ENCODE assay signal across 11 cellular contexts in genomic region chr16:67483150-67483549, GRCh38. TPM values are rescaled to one million over a fixed set of nuclear protein-coding genes. Genes with fewer than 3 reads are reported as not detected.
DNase-seq lines count a peak whose midpoint lies in the region; ATAC-seq and TF ChIP-seq lines count a peak whose summit lies in the region.
"Had no signal": no experiment of that assay in that cellular context is flagged by ENCODE, and none has a peak within 500 bp of the region (broad histone marks: within the 10 kb centered on the region; RNA-seq: fewer than 3 reads in every experiment).

Gene AGRP, minus strand, starts transcription at chr16:67483547. Its CDS starts 149 bp downstream, at chr16:67483398.

- H3K4me1 Mint-ChIP-seq in neural progenitor cell, result peaks cover 31% of the 10 kb centered on the region

- no peaks in the 10 kb centered on the region for H3K9me3 ChIP-seq in BLaER1 treated with 17β-estradiol and CSF1 and Interleukin-3, amounts not matched to agents 10 nM and 100 nM (replicated peaks in 1 of 11)
- H3K9me3 ChIP-seq in Karpas-422 (ENCODE audit: low read length) (no peaks in the 10 kb centered on the region), neural progenitor cell (ENCODE audit: low read depth) (no peaks in the 10 kb centered on the region)

- H4K20me1 ChIP-seq in BLaER1 treated with 17β-estradiol and CSF1 and Interleukin-3, amounts not matched to agents 10 nM and 100 nM, result peaks cover 8 to 27% (median 17%) of the 10 kb centered on the region in 11 experiments; a peak in 20 of 22 replicates
- H4K20me1 ChIP-seq in Karpas-422 (ENCODE audit: insufficient read depth, low read depth, low read length) (no peaks in the 10 kb centered on the region), neural progenitor cell (ENCODE audit: low read depth) (no peaks in the 10 kb centered on the region)

- H3K4me3 Mint-ChIP-seq in neural progenitor cell, result peak within 1 kb of the TSS; percentile 99

- no peak for ATAC-seq in HG02938 (IDR thresholded peaks at IDR 0.05; ENCODE audit: unreplicated experiment)

- H3K27me3 ChIP-seq in BLaER1 treated with 17β-estradiol and CSF1 and Interleukin-3, amounts not matched to agents 10 nM and 100 nM, result no peaks in the 10 kb centered on the region
- H3K27me3 ChIP-seq in Karpas-422 (ENCODE audit: low read length), result no peaks in the 10 kb centered on the region
- no peaks in the 10 kb centered on the region for H3K27me3 ChIP-seq in neural progenitor cell

- peaks cover 37% of the 10 kb centered on the region for H3K79me2 ChIP-seq in Karpas-422 (ENCODE audit: low read length)
- peaks cover 21% of the 10 kb centered on the region for H3K79me2 ChIP-seq in neural progenitor cell (ENCODE audit: low read depth)

- H3K4me2 ChIP-seq in BLaER1 treated with 17β-estradiol and CSF1 and Interleukin-3, amounts not matched to agents 10 nM and 100 nM, result peak within 1 kb of the TSS; percentile 83 to 99 (median 96)
- H3K4me2 ChIP-seq in Karpas-422 (ENCODE audit: low read depth, low read length, poor library complexity, severe bottlenecking) (peak within 1 kb of the TSS; percentile 92), neural progenitor cell (no peak within 1 kb of the TSS)

- TF ChIP-seq CTCF in coronary artery (IDR thresholded peaks at IDR 0.05) (no peak), neural progenitor cell (IDR thresholded peaks at IDR 0.05) (no peak), foreskin fibroblast (IDR thresholded peaks at IDR 0.05; ENCODE audit: low read depth, low read length) (no peak)

- peaks cover 6% of the 10 kb centered on the region for H3K27me3 Mint-ChIP-seq in neural progenitor cell (ENCODE audit: insufficient read depth, low read depth)

- H3K27ac ChIP-seq in BLaER1 treated with 17β-estradiol and CSF1 and Interleukin-3, amounts not matched to agents 10 nM and 100 nM, result peak within 1 kb of the TSS; percentile 89 to 100 (median 99)
- H3K27ac ChIP-seq in Karpas-422 (ENCODE audit: low read length), result peak within 1 kb of the TSS; percentile 92; the same call in 1 of the 2 replicates
- peak within 1 kb of the TSS in 1 of 2 donors; percentile 58 for H3K27ac ChIP-seq in coronary artery
- no peak within 1 kb of the TSS for H3K27ac ChIP-seq in neural progenitor cell

- no peaks in the 10 kb centered on the region for H3K9me3 Mint-ChIP-seq in neural progenitor cell

- no peak within 1 kb of the TSS for H2AFZ ChIP-seq in Karpas-422 (ENCODE audit: low read length)
- no peak within 1 kb of the TSS for H2AFZ ChIP-seq in neural progenitor cell (replicated peaks)

- no peaks in the 10 kb centered on the region for H3K36me3 Mint-ChIP-seq in neural progenitor cell

- H3K9ac ChIP-seq in BLaER1 treated with 17β-estradiol and CSF1 and Interleukin-3, amounts not matched to agents 10 nM and 100 nM, result peak within 1 kb of the TSS; percentile 88 to 100 (median 94)
- H3K9ac ChIP-seq in Karpas-422 (ENCODE audit: low read length), result peak within 1 kb of the TSS; percentile 97
- H3K9ac ChIP-seq in neural progenitor cell, result no peak within 1 kb of the TSS

- H3K9me2 ChIP-seq in Karpas-422 (replicated peaks; ENCODE audit: insufficient read depth, low read length), result no peaks in the 10 kb centered on the region

- DNase-seq in Karpas-422, result no peak
- DNase-seq in coronary artery (ENCODE audit: low spot score), result no peak
- no peak for DNase-seq in neural progenitor cell (ENCODE audit: low spot score)
- no peak for DNase-seq in DMS153 (lab: John Stamatoyannopoulos, UW)
- DNase-seq in activated CD4-positive, alpha-beta T cell treated with anti-CD3 and anti-CD28 coated beads for 4 hours, result no peak
- DNase-seq in foreskin fibroblast, result no peak
- DNase-seq: activated CD8-positive, alpha-beta memory T cell treated with anti-CD3 and anti-CD28 coated beads, Interleukin-2, amount 50 U/mL, for 4 hours; EL had no signal

- H3K27ac Mint-ChIP-seq in neural progenitor cell, result peak within 1 kb of the TSS; percentile 92

- peaks cover 17% of the 10 kb centered on the region for H3F3A ChIP-seq in neural progenitor cell (ENCODE audit: low read depth)

- peaks cover 68 to 86% (median 82%) of the 10 kb centered on the region in 10 experiments for H3K4me1 ChIP-seq in BLaER1 treated with 17β-estradiol and CSF1 and Interleukin-3, amounts not matched to agents 10 nM and 100 nM
- peaks cover 62% of the 10 kb centered on the region for H3K4me1 ChIP-seq in Karpas-422 (ENCODE audit: low read length)
- H3K4me1 ChIP-seq in neural progenitor cell, result peaks cover 6% of the 10 kb centered on the region

- H3K36me3 ChIP-seq in BLaER1 treated with 17β-estradiol and CSF1 and Interleukin-3, amounts not matched to agents 10 nM and 100 nM, result peaks cover 0 to 35% (median 14%) of the 10 kb centered on the region in 11 experiments; a peak in 17 of 22 replicates
- H3K36me3 ChIP-seq in Karpas-422 (ENCODE audit: insufficient read depth, low read length), result no peaks in the 10 kb centered on the region
- no peaks in the 10 kb centered on the region for H3K36me3 ChIP-seq in neural progenitor cell

- H3K4me3 ChIP-seq in BLaER1 treated with 17β-estradiol and CSF1 and Interleukin-3, amounts not matched to agents 10 nM and 100 nM, result peak within 1 kb of the TSS; percentile 77 to 99 (median 94)
- H3K4me3 ChIP-seq in Karpas-422 (ENCODE audit: low read length), result peak within 1 kb of the TSS; percentile 96
- peak within 1 kb of the TSS; percentile 89 for H3K4me3 ChIP-seq in coronary artery
- no peak within 1 kb of the TSS for H3K4me3 ChIP-seq in neural progenitor cell
- H3K4me3 ChIP-seq in foreskin fibroblast (ENCODE audit: low read depth in 1 of 2, low read length in 2 of 2), result no peak within 1 kb of the TSS

RNA-seq across cellular contexts. Expression of gene AGRP, which starts in this region (rescaled TPM):
- not detected in 2 replicates for total RNA-seq in Karpas-422 (2014; rRNA removed; shearing (Covaris generic); ENCODE audit: low replicate concordance)
- total RNA-seq in neural progenitor cell (ENCODE audit: low replicate concordance), result not detected in 2 replicates
- total RNA-seq: lung microvascular endothelial cell had no signal

Comparison
In these comparisons a context has a peak if more than half of its experiments do, and no peak if none do; other contexts are left out.
1. H3K4me3 ChIP-seq: peak in BLaER1 treated with 17β-estradiol and CSF1 and Interleukin-3, amounts not matched to agents 10 nM and 100 nM (10 of 10), Karpas-422 (single experiment) and coronary artery (single experiment); none in neural progenitor cell (single experiment) and foreskin fibroblast (0 of 2).